8 cellular contexts compared by ENCODE assay signal in the genomic region with DNA sequence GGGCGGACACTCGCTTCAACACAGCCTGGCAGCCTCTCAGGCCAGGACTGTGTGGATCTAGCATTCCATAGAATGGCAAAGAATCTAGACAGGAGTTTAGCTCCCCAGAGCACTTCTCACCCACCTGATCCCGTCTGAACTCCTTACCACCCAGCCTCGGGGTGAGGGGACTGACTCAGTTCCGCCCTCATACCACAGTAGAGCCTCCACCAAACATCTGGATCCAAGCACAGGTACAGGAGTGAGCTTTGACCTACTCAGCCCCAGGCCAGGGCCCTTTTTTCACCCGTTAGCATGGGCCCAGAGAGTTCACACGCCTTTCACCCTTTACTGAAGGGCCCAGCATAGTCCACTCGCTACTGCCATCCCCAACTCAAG. TPM values are rescaled to one million over a fixed set of nuclear protein-coding genes. Genes with fewer than 3 reads are reported as not detected.
DNase-seq lines count a peak whose midpoint lies in the region; ATAC-seq and TF ChIP-seq lines count a peak whose summit lies in the region.

No MANE protein-coding gene starts in this region.

- H3K27ac ChIP-seq in adrenal gland, result peak overlapping the region in 3 of 5 donors; percentile 69 to 82 (median 71)
- H3K27ac ChIP-seq in left lung, result peak overlapping the region; percentile 57 to 84
- peak overlapping the region; percentile 71 to 77 for H3K27ac ChIP-seq in tibial artery

- peak overlapping the region; percentile 94 for H3K4me3 Mint-ChIP-seq in activated T-cell treated with anti-CD3 and anti-CD28 coated beads, Interleukin-2, amount 50 U/mL, for 24 hours

- no peaks in the 10 kb centered on the region for H3K27me3 ChIP-seq in adrenal gland
- H3K27me3 ChIP-seq in left lung, result no peaks in the 10 kb centered on the region
- no peaks in the 10 kb centered on the region for H3K27me3 ChIP-seq in tibial artery

- H3K4me1 ChIP-seq in adrenal gland (replicated peaks in 1 of 2) (peaks cover 40 to 53% of the 10 kb centered on the region in 2 donors), left lung (peaks cover 40 to 60% of the 10 kb centered on the region in 2 donors), tibial artery (peaks cover 0 to 60% (median 39%) of the 10 kb centered on the region in 4 donors)

- no peak for DNase-seq in activated T-cell treated with anti-CD3 and anti-CD28 coated beads, Interleukin-2, amount 50 U/mL, for 24 hours
- no peak for DNase-seq in activated T-cell treated with anti-CD3 and anti-CD28 coated beads, Interleukin-2, amount 50 U/mL, for 48 hours
- DNase-seq in adrenal gland (no peak), left lung (no peak), tibial artery (no peak), 8988T (no peak)

- 9 to 13% (median 11%) methylated on average over 7 to 8 of the region's 8 CpGs for WGBS in adrenal gland, 4 donors

- TF ChIP-seq POLR2A in adrenal gland (IDR thresholded peaks at IDR 0.05), result no peak

- peaks cover 60% of the 10 kb centered on the region for H3K4me1 Mint-ChIP-seq in activated T-cell treated with anti-CD3 and anti-CD28 coated beads, Interleukin-2, amount 50 U/mL, for 24 hours (ENCODE audit: low read depth)

- intact Hi-C loops in adrenal gland (cut with DNase I), result loop anchor here in 1 of 2 donors (10.0 kb wide), 1 partner anchor 294 kb away; no protein-coding TSS in a partner anchor
- intact Hi-C loops in left lung (cut with DNase I), result no loop called here
- intact Hi-C loops in tibial artery (cut with DNase I; ENCODE audit: low total_unique reads), result loop anchor here (10.0 kb wide), 1 partner anchor 346 kb away; a partner anchor contains a TSS

- no peaks in the 10 kb centered on the region for H3K36me3 ChIP-seq in adrenal gland (replicated peaks in 1 of 2)
- peaks cover 0 to 15% of the 10 kb centered on the region in 2 donors for H3K36me3 ChIP-seq in left lung
- H3K36me3 ChIP-seq in tibial artery, result no peaks in the 10 kb centered on the region

- H3K4me3 ChIP-seq in adrenal gland, result peak overlapping the region; percentile 13 to 95 (median 84)
- H3K4me3 ChIP-seq in left lung, result peak overlapping the region; percentile 92 to 96
- H3K4me3 ChIP-seq in tibial artery, result peak overlapping the region; percentile 77

- peak overlapping the region; percentile 93 for H3K27ac Mint-ChIP-seq in activated T-cell treated with anti-CD3 and anti-CD28 coated beads, Interleukin-2, amount 50 U/mL, for 24 hours

- peaks cover 61% of the 10 kb centered on the region for H3K36me3 Mint-ChIP-seq in activated T-cell treated with anti-CD3 and anti-CD28 coated beads, Interleukin-2, amount 50 U/mL, for 24 hours (ENCODE audit: low read depth)

- H3K27me3 Mint-ChIP-seq in activated T-cell treated with anti-CD3 and anti-CD28 coated beads, Interleukin-2, amount 50 U/mL, for 24 hours, result no peaks in the 10 kb centered on the region

- no peaks in the 10 kb centered on the region for H3K9me3 Mint-ChIP-seq in activated T-cell treated with anti-CD3 and anti-CD28 coated beads, Interleukin-2, amount 50 U/mL, for 24 hours

- H3K9me3 ChIP-seq in adrenal gland (replicated peaks in 1 of 3), result no peaks in the 10 kb centered on the region
- H3K9me3 ChIP-seq in left lung, result no peaks in the 10 kb centered on the region
- no peaks in the 10 kb centered on the region for H3K9me3 ChIP-seq in tibial artery

- no peak for TF ChIP-seq CTCF in adrenal gland (IDR thresholded peaks at IDR 0.05)
- TF ChIP-seq CTCF in left lung (IDR thresholded peaks at IDR 0.05), result no peak
- no peak for TF ChIP-seq CTCF in tibial artery (IDR thresholded peaks at IDR 0.05)

- ATAC-seq in left lung (no peak), HG02973 (IDR thresholded peaks at IDR 0.05; ENCODE audit: unreplicated experiment) (no peak), HG03521 (IDR thresholded peaks at IDR 0.05; ENCODE audit: unreplicated experiment) (no peak)

RNA-seq across cellular contexts. Expression of a gene that starts 0.7 kb away (rescaled TPM):
- total RNA-seq in adrenal gland (100 to 1,000 TPM in 6 of 8 donors, 10 to 100 TPM in 2; 88.2 to 363 (median 128) TPM), left lung (100 to 1,000 TPM; 121 to 149 TPM)
- 100 to 1,000 TPM in 1 of 3 donors, 10 to 100 TPM in 2; 24.8 to 136 (median 30.0) TPM for polyA plus RNA-seq in adrenal gland
